1 cellular context compared by ENCODE assay signal in the genomic region with DNA sequence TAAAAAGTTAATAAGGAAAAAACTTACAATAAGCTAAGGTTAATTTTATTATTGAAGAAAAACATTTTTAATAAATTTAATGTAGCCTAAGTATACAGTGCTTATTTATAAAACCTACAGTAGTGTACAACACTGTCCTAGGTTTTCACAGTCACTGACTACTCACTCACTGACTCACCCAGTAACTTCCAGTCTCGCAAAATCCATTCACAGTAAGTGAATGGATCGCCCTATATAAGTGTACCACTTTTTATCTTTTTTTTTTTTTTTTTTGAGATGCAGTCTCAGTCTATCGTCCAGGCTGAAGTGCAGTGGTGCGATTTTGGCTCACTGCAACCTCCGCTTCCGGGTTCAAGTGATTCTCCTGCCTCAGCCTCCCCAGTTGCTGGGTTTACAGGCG.
TF ChIP-seq lines count a peak whose summit lies in the region.

No MANE protein-coding gene starts in this region.

TF ChIP-seq in K562, 482 proteins besides CTCF, POLR2A, EP300 and RAD21:
- no peak for TF ChIP-seq FOXJ2 (tag; IDR thresholded peaks at IDR 0.05)
- TF ChIP-seq NBN (IDR thresholded peaks at IDR 0.05; ENCODE audit: low read depth): no peak
- TF ChIP-seq ZNF140 (CRISPR knock-in tag; IDR thresholded peaks at IDR 0.05): 0 out of 2 replicates have a peak, but pooled peaks have one; percentile 26
- no peak for TF ChIP-seq ZSCAN29 (IDR thresholded peaks at IDR 0.05)
- no peak for TF ChIP-seq PML (IDR thresholded peaks at IDR 0.05; ENCODE audit: low read length)
- peak; percentile 21; the same call in 1 of the 2 replicates for TF ChIP-seq JUND (IDR thresholded peaks at IDR 0.05; ENCODE audit: borderline replicate concordance, low read depth, low read length)
- TF ChIP-seq JUND (tag; IDR thresholded peaks at IDR 0.05; ENCODE audit: borderline replicate concordance, low read depth, low read length): no peak
- TF ChIP-seq FOSL1 (tag; conservative IDR thresholded peaks at IDR 0.05): peak; percentile 70
- TF ChIP-seq ZNF384 (IDR thresholded peaks at IDR 0.05; ENCODE audit: low read depth, low read length): peak; percentile 69; the same call in 1 of the 2 replicates
- TF ChIP-seq MLLT1 (IDR thresholded peaks at IDR 0.05): peak in 1 of 2 experiments; percentile 20; a peak in 1 of 4 replicates
- TF ChIP-seq SNRNP70 (optimal IDR thresholded peaks at IDR 0.05; ENCODE audit: low read depth, low read length): no peak
- TF ChIP-seq, protein P1, sequence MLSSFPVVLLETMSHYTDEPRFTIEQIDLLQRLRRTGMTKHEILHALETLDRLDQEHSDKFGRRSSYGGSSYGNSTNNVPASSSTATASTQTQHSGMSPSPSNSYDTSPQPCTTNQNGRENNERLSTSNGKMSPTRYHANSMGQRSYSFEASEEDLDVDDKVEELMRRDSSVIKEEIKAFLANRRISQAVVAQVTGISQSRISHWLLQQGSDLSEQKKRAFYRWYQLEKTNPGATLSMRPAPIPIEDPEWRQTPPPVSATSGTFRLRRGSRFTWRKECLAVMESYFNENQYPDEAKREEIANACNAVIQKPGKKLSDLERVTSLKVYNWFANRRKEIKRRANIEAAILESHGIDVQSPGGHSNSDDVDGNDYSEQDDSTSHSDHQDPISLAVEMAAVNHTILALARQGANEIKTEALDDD (IDR thresholded peaks at IDR 0.05): peak; percentile 55
- TF ChIP-seq DMBX1 (CRISPR knock-in tag; IDR thresholded peaks at IDR 0.05; ENCODE audit: borderline replicate concordance): peak; percentile 44; the same call in 1 of the 2 replicates
- TF ChIP-seq, protein P2, sequence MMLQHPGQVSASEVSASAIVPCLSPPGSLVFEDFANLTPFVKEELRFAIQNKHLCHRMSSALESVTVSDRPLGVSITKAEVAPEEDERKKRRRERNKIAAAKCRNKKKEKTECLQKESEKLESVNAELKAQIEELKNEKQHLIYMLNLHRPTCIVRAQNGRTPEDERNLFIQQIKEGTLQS (IDR thresholded peaks at IDR 0.05): 0 out of 2 replicates have a peak, but pooled peaks have one; percentile 17
- TF ChIP-seq, protein P2 (CRISPR knock-in tag; conservative IDR thresholded peaks at IDR 0.05): no peak
- TF ChIP-seq RNF219 (CRISPR knock-in tag; IDR thresholded peaks at IDR 0.05): no peak
- TF ChIP-seq E4F1 (CRISPR knock-in tag; IDR thresholded peaks at IDR 0.05; ENCODE audit: borderline replicate concordance): no peak
- no peak for TF ChIP-seq GTF2E2 (tag; IDR thresholded peaks at IDR 0.05)
- TF ChIP-seq IRF2 (CRISPR knock-in tag; IDR thresholded peaks at IDR 0.05): no peak
- TF ChIP-seq, protein P3, sequence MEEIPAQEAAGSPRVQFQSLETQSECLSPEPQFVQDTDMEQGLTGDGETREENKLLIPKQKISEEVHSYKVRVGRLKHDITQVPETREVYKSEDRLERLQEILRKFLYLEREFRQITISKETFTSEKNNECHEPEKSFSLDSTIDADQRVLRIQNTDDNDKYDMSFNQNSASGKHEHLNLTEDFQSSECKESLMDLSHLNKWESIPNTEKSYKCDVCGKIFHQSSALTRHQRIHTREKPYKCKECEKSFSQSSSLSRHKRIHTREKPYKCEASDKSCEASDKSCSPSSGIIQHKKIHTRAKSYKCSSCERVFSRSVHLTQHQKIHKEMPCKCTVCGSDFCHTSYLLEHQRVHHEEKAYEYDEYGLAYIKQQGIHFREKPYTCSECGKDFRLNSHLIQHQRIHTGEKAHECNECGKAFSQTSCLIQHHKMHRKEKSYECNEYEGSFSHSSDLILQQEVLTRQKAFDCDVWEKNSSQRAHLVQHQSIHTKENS (CRISPR knock-in tag; IDR thresholded peaks at IDR 0.05): no peak
